In the genomic region with DNA sequence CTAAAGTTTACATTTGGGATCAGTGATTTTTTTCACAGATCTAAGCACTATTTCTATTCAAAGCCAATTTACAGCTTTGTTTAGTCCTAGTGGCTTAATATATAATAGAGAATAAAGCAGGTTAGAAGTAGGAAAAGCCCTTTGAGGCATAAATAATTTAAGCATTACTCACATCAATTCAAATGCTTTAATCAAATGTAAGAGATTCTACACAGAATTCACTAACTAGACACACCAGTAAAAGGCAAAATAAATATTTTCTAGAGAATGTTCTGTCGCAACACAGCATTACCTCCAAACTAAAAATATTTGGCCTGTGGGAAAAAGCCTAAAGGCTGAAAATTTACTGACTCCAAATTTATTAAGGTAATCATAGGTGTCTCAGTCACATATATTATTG, we compare ENCODE assay signal across 23 cellular contexts. TPM values are rescaled to one million over a fixed set of nuclear protein-coding genes. Genes with fewer than 3 reads are reported as not detected.
DNase-seq lines count a peak whose midpoint lies in the region; ATAC-seq and TF ChIP-seq lines count a peak whose summit lies in the region.
"Had no signal": no experiment of that assay in that cellular context is flagged by ENCODE, and none has a peak within 500 bp of the region (broad histone marks: within the 10 kb centered on the region; RNA-seq: fewer than 3 reads in every experiment).

No MANE protein-coding gene starts in this region.

- no peaks in the 10 kb centered on the region for H3K79me2 ChIP-seq in fibroblast of lung (ENCODE audit: control insufficient read depth, insufficient read depth, low read length)
- H3K79me2 ChIP-seq in trophoblast cell (ENCODE audit: control insufficient read depth, insufficient read depth, low read length, poor library complexity): no peaks in the 10 kb centered on the region

- no peak overlapping the region for H4K91ac ChIP-seq in trophoblast cell (ENCODE audit: low read depth, low read length)

- no peak overlapping the region for H3K14ac ChIP-seq in trophoblast cell (ENCODE audit: low read length)

- no peak overlapping the region for H4K8ac ChIP-seq in trophoblast cell (ENCODE audit: low read depth, low read length)

- no peaks in the 10 kb centered on the region for H3K36me3 ChIP-seq in fibroblast of lung (ENCODE audit: control insufficient read depth, insufficient read depth, low read length)
- no peaks in the 10 kb centered on the region for H3K36me3 ChIP-seq in trophoblast cell (ENCODE audit: control insufficient read depth in 1 of 2, insufficient read depth in 2 of 2, low read length in 2 of 2)
- H3K36me3 ChIP-seq: BLaER1 treated with 17β-estradiol and CSF1 and Interleukin-3, amounts not matched to agents 10 nM and 100 nM had no signal

- no peak overlapping the region for H3K4me3 Mint-ChIP-seq in activated T-helper 2 cell treated with anti-CD3 and anti-CD28 coated beads, Interferon-gamma antibody, Interleukin-2, Interleukin-4, amounts not matched to agents 10 μg/mL and 5 μg/mL and 100 μg/mL, durations not matched to agents 14 hours and 24 hours and 36 hours (ENCODE audit: low read depth)
- H3K4me3 Mint-ChIP-seq: activated B cell treated with CpG ODN at 0.5 μM for 24 hours; activated T-helper 1 cell treated with anti-CD3 and anti-CD28 coated beads, Interleukin-12 subunit alpha, Interleukin-12 subunit beta, Interleukin-2, Interleukin-4 antibody, amounts not matched to agents 30 ng/mL and 10 ng/mL and 1 ng/mL, durations not matched to agents 14 hours and 24 hours and 36 hours; stimulated activated memory B cell treated with anti-CD40 and anti-IgM and Interleukin-4, amounts not matched to agents 10 μg/mL and 1 μg/mL and 100 μg/mL, for 72 hours had no signal

- peaks cover 2% of the 10 kb centered on the region for H3K4me1 Mint-ChIP-seq in activated T-helper 2 cell treated with anti-CD3 and anti-CD28 coated beads, Interferon-gamma antibody, Interleukin-2, Interleukin-4, amounts not matched to agents 10 μg/mL and 5 μg/mL and 100 μg/mL, durations not matched to agents 14 hours and 24 hours and 36 hours (ENCODE audit: low read depth)
- H3K4me1 Mint-ChIP-seq: activated B cell treated with CpG ODN at 0.5 μM for 24 hours; stimulated activated memory B cell treated with anti-CD40 and anti-IgM and Interleukin-4, amounts not matched to agents 10 μg/mL and 1 μg/mL and 100 μg/mL, for 72 hours had no signal

- no peak for ATAC-seq in GM18873 (IDR thresholded peaks at IDR 0.05; ENCODE audit: low FRiP score, unreplicated experiment)
- ATAC-seq in GM19452 (IDR thresholded peaks at IDR 0.05; ENCODE audit: unreplicated experiment): no peak
- ATAC-seq: HepG2; stimulated activated memory B cell treated with anti-CD40 and anti-IgM and Interleukin-4, amounts not matched to agents 10 μg/mL and 1 μg/mL and 100 μg/mL, for 72 hours had no signal

- no peak overlapping the region for H3K4ac ChIP-seq in trophoblast cell (ENCODE audit: low read depth, low read length)

- H3K9ac ChIP-seq in fibroblast of lung (ENCODE audit: insufficient read depth, low read length) (no peak overlapping the region), trophoblast cell (ENCODE audit: low read length) (no peak overlapping the region)
- H3K9ac ChIP-seq: BLaER1 treated with 17β-estradiol and CSF1 and Interleukin-3, amounts not matched to agents 10 nM and 100 nM had no signal

- no peak overlapping the region for H2BK12ac ChIP-seq in trophoblast cell (ENCODE audit: low read length)

- no peak overlapping the region for H4K12ac ChIP-seq in trophoblast cell (ENCODE audit: low read depth, low read length)

- no peak overlapping the region for H3K27ac Mint-ChIP-seq in activated T-helper 2 cell treated with anti-CD3 and anti-CD28 coated beads, Interferon-gamma antibody, Interleukin-2, Interleukin-4, amounts not matched to agents 10 μg/mL and 5 μg/mL and 100 μg/mL, durations not matched to agents 14 hours and 24 hours and 36 hours
- H3K27ac Mint-ChIP-seq: activated B cell treated with CpG ODN at 0.5 μM for 24 hours; activated T-helper 1 cell treated with anti-CD3 and anti-CD28 coated beads, Interleukin-12 subunit alpha, Interleukin-12 subunit beta, Interleukin-2, Interleukin-4 antibody, amounts not matched to agents 30 ng/mL and 10 ng/mL and 1 ng/mL, durations not matched to agents 14 hours and 24 hours and 36 hours; stimulated activated memory B cell treated with anti-CD40 and anti-IgM and Interleukin-4, amounts not matched to agents 10 μg/mL and 1 μg/mL and 100 μg/mL, for 72 hours had no signal

- no peak overlapping the region for H2BK5ac ChIP-seq in trophoblast cell (ENCODE audit: low read depth, low read length, poor library complexity)

- H2AK5ac ChIP-seq in trophoblast cell (ENCODE audit: low read length): no peak overlapping the region

- intact Hi-C loops in activated T-helper 2 cell treated with anti-CD3 and anti-CD28 coated beads, Interferon-gamma antibody, Interleukin-2, Interleukin-4, amounts not matched to agents 10 μg/mL and 5 μg/mL and 100 μg/mL, durations not matched to agents 14 hours and 24 hours and 36 hours (cut with micrococcal nuclease): no loop called here

- no peak for TF ChIP-seq CTCF in fibroblast of lung (conservative IDR thresholded peaks at IDR 0.05 in 1 of 2, IDR thresholded peaks at IDR 0.05 in 1 of 2; ENCODE audit: low read depth in 1 of 2, low read length in 2 of 2)

- H3K4me3 ChIP-seq in fibroblast of lung (replicated peaks in 1 of 4; ENCODE audit: control extremely low read depth in 1 of 4, insufficient read depth in 1 of 4, low read depth in 3 of 4, low read length in 4 of 4) (no peak overlapping the region), trophoblast cell (ENCODE audit: low read depth, low read length) (no peak overlapping the region)
- H3K4me3 ChIP-seq: BLaER1 treated with 17β-estradiol and CSF1 and Interleukin-3, amounts not matched to agents 10 nM and 100 nM had no signal

- no peak overlapping the region for H2BK120ac ChIP-seq in trophoblast cell (ENCODE audit: insufficient read depth, low read length, poor library complexity)

- no CpG with 5 or more reads among the region's 1 CpG for WGBS in trophoblast cell (ENCODE audit: extremely low coverage, insufficient coverage, insufficient read length)

- H3K27me3 Mint-ChIP-seq in activated T-helper 2 cell treated with anti-CD3 and anti-CD28 coated beads, Interferon-gamma antibody, Interleukin-2, Interleukin-4, amounts not matched to agents 10 μg/mL and 5 μg/mL and 100 μg/mL, durations not matched to agents 14 hours and 24 hours and 36 hours (ENCODE audit: low read depth): peaks cover 2% of the 10 kb centered on the region

- H3K27me3 ChIP-seq in fibroblast of lung (ENCODE audit: control insufficient read depth, insufficient read depth, low read length) (no peaks in the 10 kb centered on the region), trophoblast cell (ENCODE audit: insufficient read depth, low read length) (no peaks in the 10 kb centered on the region)
- H3K27me3 ChIP-seq: BLaER1 treated with 17β-estradiol and CSF1 and Interleukin-3, amounts not matched to agents 10 nM and 100 nM had no signal

- H3K23ac ChIP-seq in trophoblast cell (ENCODE audit: low read length): no peak overlapping the region

- peaks cover 8% of the 10 kb centered on the region for H3K4me1 ChIP-seq in fibroblast of lung (ENCODE audit: control insufficient read depth, extremely low read depth, insufficient read depth, low read length)
- H3K4me1 ChIP-seq in trophoblast cell (ENCODE audit: control insufficient read depth in 1 of 2, insufficient read depth in 2 of 2, low read length in 2 of 2): peaks cover 2 to 10% of the 10 kb centered on the region in 2 experiments
- H3K4me1 ChIP-seq: BLaER1 treated with 17β-estradiol and CSF1 and Interleukin-3, amounts not matched to agents 10 nM and 100 nM had no signal

- H3K18ac ChIP-seq in trophoblast cell (ENCODE audit: low read length): no peak overlapping the region

- H3K4me2 ChIP-seq in fibroblast of lung (ENCODE audit: extremely low read depth, insufficient read depth, low read length) (no peak overlapping the region), trophoblast cell (ENCODE audit: low read length) (no peak overlapping the region)
- H3K4me2 ChIP-seq: BLaER1 treated with 17β-estradiol and CSF1 and Interleukin-3, amounts not matched to agents 10 nM and 100 nM had no signal

- H2AFZ ChIP-seq in fibroblast of lung (ENCODE audit: low read length): no peak overlapping the region
- no peak overlapping the region for H2AFZ ChIP-seq in trophoblast cell (ENCODE audit: insufficient read depth, low read length, poor library complexity)

- peaks cover 3% of the 10 kb centered on the region for H3K79me1 ChIP-seq in trophoblast cell (ENCODE audit: low read length)

- H4K20me1 ChIP-seq in fibroblast of lung (ENCODE audit: control insufficient read depth, extremely low read depth, insufficient read depth, low read length): no peaks in the 10 kb centered on the region
- H4K20me1 ChIP-seq: BLaER1 treated with 17β-estradiol and CSF1 and Interleukin-3, amounts not matched to agents 10 nM and 100 nM had no signal

- H3K9me3 ChIP-seq in fibroblast of lung (ENCODE audit: control insufficient read depth, insufficient read depth, low read depth, low read length): no peaks in the 10 kb centered on the region
- H3K9me3 ChIP-seq in trophoblast cell (ENCODE audit: insufficient read depth, low read depth, low read length): no peaks in the 10 kb centered on the region

- DNase-seq in HCEC 1CT: peak; percentile 20
- DNase-seq in SW480 (ENCODE audit: low spot score): peak; percentile 6
- peak; percentile 9 to 36 for DNase-seq in fibroblast of lung (ENCODE audit: low read depth in 2 of 2)
- DNase-seq in trophoblast cell: peak; percentile 64 to 96
- DNase-seq in NCI-H1417 (lab: John Stamatoyannopoulos, UW): no peak
- no peak for DNase-seq in activated T-helper 2 cell treated with anti-CD3 and anti-CD28 coated beads, Interferon-gamma antibody, Interleukin-2, Interleukin-4, amounts not matched to agents 10 μg/mL and 5 μg/mL and 100 μg/mL, durations not matched to agents 14 hours and 24 hours and 36 hours (ENCODE audit: low spot score)
- DNase-seq: activated B cell treated with CpG ODN at 0.5 μM for 24 hours; activated CD8-positive, alpha-beta memory T cell treated with anti-CD3 and anti-CD28 coated beads for 24 hours; cerebellar nuclear complex; effector memory CD4-positive, alpha-beta T cell; GOT3; hypothalamus; NCI-H1930; NCI-H446 treated with DMSO at 0.1 percent for 48 hours; retina; SIG-M5; stimulated activated CD4-positive, alpha-beta T cell treated with anti-CD3 and anti-CD28 coated beads, Interleukin-15, amount 100 ng/mL, for 24 hours had no signal

- no peak overlapping the region for H3K27ac ChIP-seq in fibroblast of lung (ENCODE audit: insufficient read depth, low read length)
- no peak overlapping the region for H3K27ac ChIP-seq in trophoblast cell (ENCODE audit: low read depth, low read length)
- H3K27ac ChIP-seq: BLaER1 treated with 17β-estradiol and CSF1 and Interleukin-3, amounts not matched to agents 10 nM and 100 nM had no signal

- H3K9me3 Mint-ChIP-seq in activated T-helper 2 cell treated with anti-CD3 and anti-CD28 coated beads, Interferon-gamma antibody, Interleukin-2, Interleukin-4, amounts not matched to agents 10 μg/mL and 5 μg/mL and 100 μg/mL, durations not matched to agents 14 hours and 24 hours and 36 hours: peaks cover 4% of the 10 kb centered on the region

- H3K36me3 Mint-ChIP-seq in activated T-helper 2 cell treated with anti-CD3 and anti-CD28 coated beads, Interferon-gamma antibody, Interleukin-2, Interleukin-4, amounts not matched to agents 10 μg/mL and 5 μg/mL and 100 μg/mL, durations not matched to agents 14 hours and 24 hours and 36 hours (ENCODE audit: low read depth): no peaks in the 10 kb centered on the region
- H3K36me3 Mint-ChIP-seq: stimulated activated memory B cell treated with anti-CD40 and anti-IgM and Interleukin-4, amounts not matched to agents 10 μg/mL and 1 μg/mL and 100 μg/mL, for 72 hours had no signal

RNA-seq across cellular contexts. Expression of a gene that starts 31.3 kb away (rescaled TPM):
- 35.3 and 36.5 TPM in 2 replicates for total RNA-seq in fibroblast of lung
- polyA plus RNA-seq in fibroblast of lung: 9.9 and 48.2 TPM in 2 replicates
- polyA plus RNA-seq in fibroblast of lung (2012): 11.5 and 50.8 TPM in 2 replicates
- 6.5 and 55.8 TPM in 2 replicates for polyA minus RNA-seq in fibroblast of lung (ENCODE audit: low replicate concordance)
- 52.2 and 52.5 TPM in 2 replicates for polyA plus RNA-seq in trophoblast cell (2013)
- total RNA-seq in activated T-helper 2 cell treated with anti-CD3 and anti-CD28 coated beads, Interferon-gamma antibody, Interleukin-2, Interleukin-4, amounts not matched to agents 10 μg/mL and 5 μg/mL and 100 μg/mL, durations not matched to agents 14 hours and 24 hours and 36 hours: 12.7 and 13.2 TPM in 2 replicates
- total RNA-seq: HepG2 had no signal
- polyA plus RNA-seq: HepG2 had no signal

Comparison
In these comparisons a context has a peak if more than half of its experiments do, and no peak if none do; other contexts are left out.
1. DNase-seq: peak in HCEC 1CT (single experiment), SW480 (single experiment), fibroblast of lung (2 of 2) and trophoblast cell (2 of 2); none in NCI-H1417 (0 of 3) and activated T-helper 2 cell treated with anti-CD3 and anti-CD28 coated beads, Interferon-gamma antibody, Interleukin-2, Interleukin-4, amounts not matched to agents 10 μg/mL and 5 μg/mL and 100 μg/mL, durations not matched to agents 14 hours and 24 hours and 36 hours (single experiment).